Comparison of ENCODE assay signal across 1 cellular context in genomic region chr17:76690596-76691280, GRCh38.
TF ChIP-seq lines count a peak whose summit lies in the region.

No MANE protein-coding gene starts in this region.

TF ChIP-seq in K562, 482 proteins besides CTCF, POLR2A, EP300 and RAD21:
- TF ChIP-seq OTX1 (CRISPR knock-in tag; IDR thresholded peaks at IDR 0.05) (no peak), ZNF121 (CRISPR knock-in tag; conservative IDR thresholded peaks at IDR 0.05) (peak; percentile 67; the same call in 1 of the 2 replicates)
